In genomic region chr1:20472860-20473711, GRCh38 we compare ENCODE assay signal across 1 cellular context.
A peak's percentile ranks its signal among the peaks of the same experiment; 100 is the strongest.
TF ChIP-seq lines count a peak whose summit lies in the region.

No MANE protein-coding gene starts in this region.

TF ChIP-seq in HepG2, 621 proteins besides CTCF, POLR2A, EP300 and RAD21 (continued from another document and continues in another):
- TF ChIP-seq, protein P1, sequence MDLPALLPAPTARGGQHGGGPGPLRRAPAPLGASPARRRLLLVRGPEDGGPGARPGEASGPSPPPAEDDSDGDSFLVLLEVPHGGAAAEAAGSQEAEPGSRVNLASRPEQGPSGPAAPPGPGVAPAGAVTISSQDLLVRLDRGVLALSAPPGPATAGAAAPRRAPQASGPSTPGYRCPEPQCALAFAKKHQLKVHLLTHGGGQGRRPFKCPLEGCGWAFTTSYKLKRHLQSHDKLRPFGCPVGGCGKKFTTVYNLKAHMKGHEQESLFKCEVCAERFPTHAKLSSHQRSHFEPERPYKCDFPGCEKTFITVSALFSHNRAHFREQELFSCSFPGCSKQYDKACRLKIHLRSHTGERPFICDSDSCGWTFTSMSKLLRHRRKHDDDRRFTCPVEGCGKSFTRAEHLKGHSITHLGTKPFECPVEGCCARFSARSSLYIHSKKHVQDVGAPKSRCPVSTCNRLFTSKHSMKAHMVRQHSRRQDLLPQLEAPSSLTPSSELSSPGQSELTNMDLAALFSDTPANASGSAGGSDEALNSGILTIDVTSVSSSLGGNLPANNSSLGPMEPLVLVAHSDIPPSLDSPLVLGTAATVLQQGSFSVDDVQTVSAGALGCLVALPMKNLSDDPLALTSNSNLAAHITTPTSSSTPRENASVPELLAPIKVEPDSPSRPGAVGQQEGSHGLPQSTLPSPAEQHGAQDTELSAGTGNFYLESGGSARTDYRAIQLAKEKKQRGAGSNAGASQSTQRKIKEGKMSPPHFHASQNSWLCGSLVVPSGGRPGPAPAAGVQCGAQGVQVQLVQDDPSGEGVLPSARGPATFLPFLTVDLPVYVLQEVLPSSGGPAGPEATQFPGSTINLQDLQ (CRISPR knock-in tag; IDR thresholded peaks at IDR 0.05) = no peak
- TF ChIP-seq TP53 (CRISPR knock-in tag; conservative IDR thresholded peaks at IDR 0.05) (no peak), SALL1 (CRISPR knock-in tag; IDR thresholded peaks at IDR 0.05) (no peak), SRSF9 (IDR thresholded peaks at IDR 0.05; ENCODE audit: borderline replicate concordance, insufficient read depth, low read depth, low read length, poor library complexity, severe bottlenecking) (no peak), IKZF5 (CRISPR knock-in tag; IDR thresholded peaks at IDR 0.05) (no peak), ZBTB3 (CRISPR knock-in tag; IDR thresholded peaks at IDR 0.05; ENCODE audit: borderline replicate concordance, low read depth) (no peak), ZNF687 (CRISPR knock-in tag; IDR thresholded peaks at IDR 0.05) (peak; percentile 14; the same call in 1 of the 2 replicates), U2AF2 (IDR thresholded peaks at IDR 0.05; ENCODE audit: low read depth, low read length) (no peak), CEBPG (CRISPR knock-in tag; IDR thresholded peaks at IDR 0.05) (no peak), ZFP41 (CRISPR knock-in tag; IDR thresholded peaks at IDR 0.05; ENCODE audit: borderline replicate concordance) (no peak), RBFOX2 (IDR thresholded peaks at IDR 0.05; ENCODE audit: low read depth, low read length) (no peak), EHMT2 (IDR thresholded peaks at IDR 0.05; ENCODE audit: borderline replicate concordance, low read depth, low read length) (no peak), SAP130 (CRISPR knock-in tag; IDR thresholded peaks at IDR 0.05; ENCODE audit: low read depth) (peak; percentile 35; the same call in 1 of the 2 replicates), SRY (CRISPR knock-in tag; IDR thresholded peaks at IDR 0.05) (no peak), WIZ (CRISPR knock-in tag; IDR thresholded peaks at IDR 0.05) (no peak), ZMYM3 (CRISPR knock-in tag; IDR thresholded peaks at IDR 0.05) (0 out of 2 replicates have a peak, but pooled peaks have one; percentile 20), CENPX (CRISPR knock-in tag; IDR thresholded peaks at IDR 0.05) (no peak), ZNF646 (CRISPR knock-in tag; IDR thresholded peaks at IDR 0.05) (no peak), FOXP1 (IDR thresholded peaks at IDR 0.05) (no peak), FOXP1 (CRISPR knock-in tag; IDR thresholded peaks at IDR 0.05) (no peak), ZNF629 (CRISPR knock-in tag; conservative IDR thresholded peaks at IDR 0.05) (peak; percentile 74)
- TF ChIP-seq, protein P2, sequence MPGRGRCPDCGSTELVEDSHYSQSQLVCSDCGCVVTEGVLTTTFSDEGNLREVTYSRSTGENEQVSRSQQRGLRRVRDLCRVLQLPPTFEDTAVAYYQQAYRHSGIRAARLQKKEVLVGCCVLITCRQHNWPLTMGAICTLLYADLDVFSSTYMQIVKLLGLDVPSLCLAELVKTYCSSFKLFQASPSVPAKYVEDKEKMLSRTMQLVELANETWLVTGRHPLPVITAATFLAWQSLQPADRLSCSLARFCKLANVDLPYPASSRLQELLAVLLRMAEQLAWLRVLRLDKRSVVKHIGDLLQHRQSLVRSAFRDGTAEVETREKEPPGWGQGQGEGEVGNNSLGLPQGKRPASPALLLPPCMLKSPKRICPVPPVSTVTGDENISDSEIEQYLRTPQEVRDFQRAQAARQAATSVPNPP (CRISPR knock-in tag; IDR thresholded peaks at IDR 0.05) = no peak
- TF ChIP-seq, protein P3, sequence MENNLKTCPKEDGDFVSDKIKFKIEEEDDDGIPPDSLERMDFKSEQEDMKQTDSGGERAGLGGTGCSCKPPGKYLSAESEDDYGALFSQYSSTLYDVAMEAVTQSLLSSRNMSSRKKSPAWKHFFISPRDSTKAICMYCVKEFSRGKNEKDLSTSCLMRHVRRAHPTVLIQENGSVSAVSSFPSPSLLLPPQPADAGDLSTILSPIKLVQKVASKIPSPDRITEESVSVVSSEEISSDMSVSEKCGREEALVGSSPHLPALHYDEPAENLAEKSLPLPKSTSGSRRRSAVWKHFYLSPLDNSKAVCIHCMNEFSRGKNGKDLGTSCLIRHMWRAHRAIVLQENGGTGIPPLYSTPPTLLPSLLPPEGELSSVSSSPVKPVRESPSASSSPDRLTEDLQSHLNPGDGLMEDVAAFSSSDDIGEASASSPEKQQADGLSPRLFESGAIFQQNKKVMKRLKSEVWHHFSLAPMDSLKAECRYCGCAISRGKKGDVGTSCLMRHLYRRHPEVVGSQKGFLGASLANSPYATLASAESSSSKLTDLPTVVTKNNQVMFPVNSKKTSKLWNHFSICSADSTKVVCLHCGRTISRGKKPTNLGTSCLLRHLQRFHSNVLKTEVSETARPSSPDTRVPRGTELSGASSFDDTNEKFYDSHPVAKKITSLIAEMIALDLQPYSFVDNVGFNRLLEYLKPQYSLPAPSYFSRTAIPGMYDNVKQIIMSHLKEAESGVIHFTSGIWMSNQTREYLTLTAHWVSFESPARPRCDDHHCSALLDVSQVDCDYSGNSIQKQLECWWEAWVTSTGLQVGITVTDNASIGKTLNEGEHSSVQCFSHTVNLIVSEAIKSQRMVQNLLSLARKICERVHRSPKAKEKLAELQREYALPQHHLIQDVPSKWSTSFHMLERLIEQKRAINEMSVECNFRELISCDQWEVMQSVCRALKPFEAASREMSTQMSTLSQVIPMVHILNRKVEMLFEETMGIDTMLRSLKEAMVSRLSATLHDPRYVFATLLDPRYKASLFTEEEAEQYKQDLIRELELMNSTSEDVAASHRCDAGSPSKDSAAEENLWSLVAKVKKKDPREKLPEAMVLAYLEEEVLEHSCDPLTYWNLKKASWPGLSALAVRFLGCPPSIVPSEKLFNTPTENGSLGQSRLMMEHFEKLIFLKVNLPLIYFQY (CRISPR knock-in tag; IDR thresholded peaks at IDR 0.05; ENCODE audit: borderline replicate concordance) = no peak
- TF ChIP-seq, protein P4, sequence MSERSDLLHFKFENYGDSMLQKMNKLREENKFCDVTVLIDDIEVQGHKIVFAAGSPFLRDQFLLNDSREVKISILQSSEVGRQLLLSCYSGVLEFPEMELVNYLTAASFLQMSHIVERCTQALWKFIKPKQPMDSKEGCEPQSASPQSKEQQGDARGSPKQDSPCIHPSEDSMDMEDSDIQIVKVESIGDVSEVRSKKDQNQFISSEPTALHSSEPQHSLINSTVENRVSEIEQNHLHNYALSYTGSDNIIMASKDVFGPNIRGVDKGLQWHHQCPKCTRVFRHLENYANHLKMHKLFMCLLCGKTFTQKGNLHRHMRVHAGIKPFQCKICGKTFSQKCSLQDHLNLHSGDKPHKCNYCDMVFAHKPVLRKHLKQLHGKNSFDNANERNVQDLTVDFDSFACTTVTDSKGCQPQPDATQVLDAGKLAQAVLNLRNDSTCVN (CRISPR knock-in tag; IDR thresholded peaks at IDR 0.05; ENCODE audit: borderline replicate concordance) = no peak
- TF ChIP-seq, protein P5, sequence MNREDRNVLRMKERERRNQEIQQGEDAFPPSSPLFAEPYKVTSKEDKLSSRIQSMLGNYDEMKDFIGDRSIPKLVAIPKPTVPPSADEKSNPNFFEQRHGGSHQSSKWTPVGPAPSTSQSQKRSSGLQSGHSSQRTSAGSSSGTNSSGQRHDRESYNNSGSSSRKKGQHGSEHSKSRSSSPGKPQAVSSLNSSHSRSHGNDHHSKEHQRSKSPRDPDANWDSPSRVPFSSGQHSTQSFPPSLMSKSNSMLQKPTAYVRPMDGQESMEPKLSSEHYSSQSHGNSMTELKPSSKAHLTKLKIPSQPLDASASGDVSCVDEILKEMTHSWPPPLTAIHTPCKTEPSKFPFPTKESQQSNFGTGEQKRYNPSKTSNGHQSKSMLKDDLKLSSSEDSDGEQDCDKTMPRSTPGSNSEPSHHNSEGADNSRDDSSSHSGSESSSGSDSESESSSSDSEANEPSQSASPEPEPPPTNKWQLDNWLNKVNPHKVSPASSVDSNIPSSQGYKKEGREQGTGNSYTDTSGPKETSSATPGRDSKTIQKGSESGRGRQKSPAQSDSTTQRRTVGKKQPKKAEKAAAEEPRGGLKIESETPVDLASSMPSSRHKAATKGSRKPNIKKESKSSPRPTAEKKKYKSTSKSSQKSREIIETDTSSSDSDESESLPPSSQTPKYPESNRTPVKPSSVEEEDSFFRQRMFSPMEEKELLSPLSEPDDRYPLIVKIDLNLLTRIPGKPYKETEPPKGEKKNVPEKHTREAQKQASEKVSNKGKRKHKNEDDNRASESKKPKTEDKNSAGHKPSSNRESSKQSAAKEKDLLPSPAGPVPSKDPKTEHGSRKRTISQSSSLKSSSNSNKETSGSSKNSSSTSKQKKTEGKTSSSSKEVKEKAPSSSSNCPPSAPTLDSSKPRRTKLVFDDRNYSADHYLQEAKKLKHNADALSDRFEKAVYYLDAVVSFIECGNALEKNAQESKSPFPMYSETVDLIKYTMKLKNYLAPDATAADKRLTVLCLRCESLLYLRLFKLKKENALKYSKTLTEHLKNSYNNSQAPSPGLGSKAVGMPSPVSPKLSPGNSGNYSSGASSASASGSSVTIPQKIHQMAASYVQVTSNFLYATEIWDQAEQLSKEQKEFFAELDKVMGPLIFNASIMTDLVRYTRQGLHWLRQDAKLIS (CRISPR knock-in tag; IDR thresholded peaks at IDR 0.05) = no peak
